In genomic region chr7:26198781-26199169, GRCh38 we compare ENCODE assay signal across 8 cellular contexts. TPM values are rescaled to one million over a fixed set of nuclear protein-coding genes. Genes with fewer than 3 reads are reported as not detected.
A peak's percentile ranks its signal among the peaks of the same experiment; 100 is the strongest.
DNase-seq lines count a peak whose midpoint lies in the region; ATAC-seq and TF ChIP-seq lines count a peak whose summit lies in the region.

No MANE protein-coding gene starts in this region.

- CTCF ChIA-PET in CD8-positive, alpha-beta T cell (lab: Charles Lee), result interaction anchor here (0.7 to 9.2 kb wide), 21 partner anchors 9 to 305 kb away, joined by 3 to 239 read pairs (median 7); partner anchors contain the start of gene NFE2L3

- peak overlapping the region; percentile 100 for H3K9ac ChIP-seq in endocrine pancreas (ENCODE audit: control insufficient read depth, insufficient read depth, low read length)

- H3K4me1 Mint-ChIP-seq in CD8-positive, alpha-beta T cell (ENCODE audit: low read depth), result peaks cover 49% of the 10 kb centered on the region

- H3K36me3 ChIP-seq in CD8-positive, alpha-beta T cell (ENCODE audit: insufficient read depth, low read length), result peaks cover 31% of the 10 kb centered on the region
- H3K36me3 ChIP-seq in endocrine pancreas (ENCODE audit: control insufficient read depth, insufficient read depth, low read length), result peaks cover 5% of the 10 kb centered on the region
- peaks cover 60% of the 10 kb centered on the region for H3K36me3 ChIP-seq in neuron (ENCODE audit: insufficient read depth, low read length)

- intact Hi-C loops in CD8-positive, alpha-beta T cell (cut with DNase I, micrococcal nuclease), result loop anchor here (1.0 to 10.0 kb wide), 5 partner anchors 93 to 966 kb away; partner anchors contain the start of genes HOXA9 (in 1 of the 2) and SNX10 (in 1 of the 2)

- no peak overlapping the region for H2AFZ ChIP-seq in neuron (ENCODE audit: low read depth, low read length)

- no peaks in the 10 kb centered on the region for H3K27me3 Mint-ChIP-seq in CD8-positive, alpha-beta T cell (ENCODE audit: low read depth)

- H3K36me3 Mint-ChIP-seq in CD8-positive, alpha-beta T cell, result peaks cover 72% of the 10 kb centered on the region

- DNase-seq in CD8-positive, alpha-beta T cell, result no peak
- peak; percentile 52 for DNase-seq in NCI-H69 (lab: John Stamatoyannopoulos, UW)
- DNase-seq in stimulated activated CD8-positive, alpha-beta memory T cell treated with anti-CD3 and anti-CD28 coated beads, Interleukin-4, amount 100 ng/mL, for 48 hours, result no peak
- DNase-seq in NCI-H526 treated with DMSO at 0.1 percent for 48 hours (lab: John Stamatoyannopoulos, UW), result no peak
- DNase-seq in COLO668 (lab: John Stamatoyannopoulos, UW; ENCODE audit: unreplicated experiment), result no peak

- no peaks in the 10 kb centered on the region for H3K9me3 ChIP-seq in CD8-positive, alpha-beta T cell (ENCODE audit: low read length)
- H3K9me3 ChIP-seq in endocrine pancreas (ENCODE audit: control insufficient read depth, low read length), result no peaks in the 10 kb centered on the region
- no peaks in the 10 kb centered on the region for H3K9me3 ChIP-seq in neuron (ENCODE audit: low read length)

- no peak for TF ChIP-seq CTCF in CD8-positive, alpha-beta T cell (IDR thresholded peaks at IDR 0.05)

- POLR2A ChIA-PET in CD8-positive, alpha-beta T cell (lab: Charles Lee), result interaction anchor here (1.1 to 12.5 kb wide), 14 partner anchors 7 to 306 kb away, joined by 3 to 241 read pairs (median 14); partner anchors contain the start of gene NFE2L3

- H3K4me1 ChIP-seq in CD8-positive, alpha-beta T cell (ENCODE audit: insufficient read depth, low read length), result peaks cover 48% of the 10 kb centered on the region
- H3K4me1 ChIP-seq in endocrine pancreas (ENCODE audit: control insufficient read depth, insufficient read depth, low read length) (peaks cover 35% of the 10 kb centered on the region), neuron (ENCODE audit: insufficient read depth, low read length) (peaks cover 33% of the 10 kb centered on the region)

- peak overlapping the region; percentile 95 for H3K27ac ChIP-seq in CD8-positive, alpha-beta T cell (ENCODE audit: low read depth, low read length)

- H3K4me3 ChIP-seq in CD8-positive, alpha-beta T cell (ENCODE audit: low read depth, low read length), result peak overlapping the region; percentile 95
- peak overlapping the region; percentile 100 for H3K4me3 ChIP-seq in endocrine pancreas (ENCODE audit: control insufficient read depth, insufficient read depth, low read length)
- peak overlapping the region; percentile 90 for H3K4me3 ChIP-seq in neuron (ENCODE audit: low read length)

- H3K9me3 Mint-ChIP-seq in CD8-positive, alpha-beta T cell, result no peaks in the 10 kb centered on the region

- H3K4me3 Mint-ChIP-seq in CD8-positive, alpha-beta T cell, result peak overlapping the region; percentile 100

- peak overlapping the region; percentile 99 for H3K27ac Mint-ChIP-seq in CD8-positive, alpha-beta T cell

- no peaks in the 10 kb centered on the region for H3K27me3 ChIP-seq in CD8-positive, alpha-beta T cell (ENCODE audit: insufficient read depth, low read length)
- no peaks in the 10 kb centered on the region for H3K27me3 ChIP-seq in endocrine pancreas (ENCODE audit: control insufficient read depth, insufficient read depth, low read length)
- no peaks in the 10 kb centered on the region for H3K27me3 ChIP-seq in neuron (ENCODE audit: insufficient read depth, low read length)

- no peak for ATAC-seq in CD8-positive, alpha-beta T cell
- ATAC-seq in GM19452 (IDR thresholded peaks at IDR 0.05; ENCODE audit: unreplicated experiment), result no peak

RNA-seq across cellular contexts. Expression of gene HNRNPA2B1, which starts 1.8 kb away (rescaled TPM):
- 100 to 1,000 TPM; 241 to 247 TPM for total RNA-seq in CD8-positive, alpha-beta T cell

RNA-seq across cellular contexts. Expression of gene CBX3, which starts 2.8 kb away (rescaled TPM):
- total RNA-seq in CD8-positive, alpha-beta T cell, result 100 to 1,000 TPM; 103 to 106 TPM

RNA-seq across cellular contexts. Expression of gene NFE2L3, which starts 46.8 kb away (rescaled TPM):
- under 1 TPM; 0.43 to 0.50 TPM for total RNA-seq in CD8-positive, alpha-beta T cell
